25 cellular contexts compared by ENCODE assay signal in the genomic region with DNA sequence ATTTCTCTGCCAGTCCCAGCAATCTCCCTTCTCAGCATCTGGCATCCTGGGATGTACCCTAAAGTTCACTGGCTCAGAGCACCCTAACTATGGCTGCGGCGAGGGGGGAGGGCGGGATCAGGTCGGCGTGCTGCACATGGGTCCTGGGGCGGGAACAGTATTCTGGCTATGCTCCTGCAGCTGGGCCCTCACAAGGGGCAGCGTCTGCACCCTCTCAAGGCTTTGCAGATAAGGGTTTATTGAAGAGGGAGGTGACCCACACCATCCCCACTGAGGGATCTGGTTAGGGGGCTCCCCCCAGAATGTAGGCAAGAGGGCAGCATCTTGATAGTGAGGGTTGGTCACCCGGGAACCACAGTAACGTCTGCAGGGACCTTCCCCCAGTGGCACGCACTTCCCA. TPM values are rescaled to one million over a fixed set of nuclear protein-coding genes. Genes with fewer than 3 reads are reported as not detected.
"Had no signal": no experiment of that assay in that cellular context is flagged by ENCODE, and none has a peak within 500 bp of the region (broad histone marks: within the 10 kb centered on the region; RNA-seq: fewer than 3 reads in every experiment).

No MANE protein-coding gene starts in this region.

- H3K9me3 ChIP-seq: gastrocnemius medialis, uterus had no signal

- H3K4me1 ChIP-seq: gastrocnemius medialis, neural progenitor cell, parathyroid adenoma, right atrium auricular region, uterus had no signal

- DNase-seq: activated B cell treated with CpG ODN at 0.5 μM for 24 hours; activated naive CD4-positive, alpha-beta T cell treated with anti-CD3 and anti-CD28 coated beads for 36 hours; activated naive CD8-positive, alpha-beta T cell treated with anti-CD3 and anti-CD28 coated beads for 36 hours; activated T-cell treated with anti-CD3 and anti-CD28 coated beads, Interleukin-2, amount 50 U/mL, for 48 hours; amniotic stem cell; brain microvascular endothelial cell; caudate nucleus; cortex of kidney; effector memory CD8-positive, alpha-beta T cell; gastrocnemius medialis; natural killer cell; occipital lobe; stimulated activated CD4-positive, alpha-beta T cell treated with anti-CD3 and anti-CD28 coated beads, Interleukin-12 subunit alpha, Interleukin-12 subunit beta, amount 100 ng/mL, for 4 hours; stimulated activated CD4-positive, alpha-beta T cell treated with anti-CD3 and anti-CD28 coated beads, Interleukin-4, amount 100 ng/mL, for 1 hour; stimulated activated naive CD8-positive, alpha-beta T cell treated with anti-CD3 and anti-CD28 coated beads, Interleukin-15, Interleukin-2, amounts not matched to agents 100 U/mL and 50 U/mL, for 24 hours; T-helper 2 cell; trophoblast cell; uterus had no signal

- H3K27ac ChIP-seq: brain microvascular endothelial cell, gastrocnemius medialis, hepatocyte, neural progenitor cell, parathyroid adenoma, right atrium auricular region, thoracic aorta, uterus had no signal

- H3K27me3 ChIP-seq: brain microvascular endothelial cell, hepatocyte, neural progenitor cell, right atrium auricular region, uterus had no signal

- H3K4me3 ChIP-seq: gastrocnemius medialis, hepatocyte, neural progenitor cell, right atrium auricular region, thoracic aorta, uterus had no signal

- H3K36me3 ChIP-seq: brain microvascular endothelial cell, gastrocnemius medialis, neural progenitor cell, right atrium auricular region, thoracic aorta, uterus had no signal

- ATAC-seq: effector memory CD8-positive, alpha-beta T cell; gastrocnemius medialis; natural killer cell; SK-N-SH treated with all-trans-retinoic acid at 6 μM for 48 hours; stimulated activated naive CD8-positive, alpha-beta T cell treated with anti-CD3 and anti-CD28 coated beads, Interleukin-15, Interleukin-2, amounts not matched to agents 100 U/mL and 50 U/mL, for 24 hours had no signal

RNA-seq across cellular contexts. Expression of gene PCBP3, which starts 44.9 kb away (rescaled TPM):
- total RNA-seq: activated B cell treated with CpG ODN at 0.5 μM for 24 hours, skeletal muscle tissue had no signal
